8 cellular contexts compared by ENCODE assay signal in the genomic region with DNA sequence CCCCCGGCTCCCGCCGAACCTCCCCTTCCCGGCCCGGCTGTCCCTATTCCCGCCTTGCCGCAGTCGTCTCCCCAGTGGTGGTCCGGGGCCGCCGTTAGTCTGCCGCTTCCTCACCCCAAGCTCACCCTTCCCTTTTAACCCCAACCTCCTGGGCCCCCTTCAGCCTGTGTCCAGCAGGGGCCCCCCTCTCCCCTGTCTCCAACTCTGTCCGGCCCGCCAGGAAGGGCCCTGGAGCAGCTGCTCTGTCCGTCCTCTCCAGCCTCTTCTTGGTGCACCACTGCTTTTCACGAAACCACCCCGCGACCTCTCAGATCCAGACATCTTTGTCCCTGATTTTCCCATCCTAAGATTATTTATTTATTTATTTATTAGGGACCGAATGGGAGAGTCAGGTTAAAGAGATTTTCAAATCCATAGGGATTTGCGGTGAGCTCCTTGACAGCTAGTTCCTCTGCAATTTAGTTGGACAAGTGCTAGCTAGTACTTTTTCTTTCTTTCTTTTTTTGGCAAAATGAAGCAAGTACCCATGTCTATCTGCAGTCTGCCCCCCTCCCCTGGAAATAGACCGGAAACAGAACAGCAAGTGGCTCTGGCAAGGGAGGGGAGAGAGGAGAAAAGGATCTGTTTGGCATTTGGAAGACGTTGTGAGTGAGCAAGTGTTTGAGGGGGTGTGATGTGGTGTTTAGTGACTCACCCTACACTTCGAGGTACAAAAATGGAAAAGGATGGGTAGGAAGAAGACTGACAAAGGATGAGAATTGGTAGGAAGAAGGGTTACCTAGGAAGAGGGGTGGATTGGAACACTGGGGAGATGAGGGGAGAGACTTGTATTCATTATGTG. TPM values are rescaled to one million over a fixed set of nuclear protein-coding genes. Genes with fewer than 3 reads are reported as not detected.
DNase-seq lines count a peak whose midpoint lies in the region; ATAC-seq lines count a peak whose summit lies in the region.

No MANE protein-coding gene starts in this region.

- intact Hi-C loops in activated T-helper 2 cell treated with anti-CD3 and anti-CD28 coated beads, Interferon-gamma antibody, Interleukin-2, Interleukin-4, amounts not matched to agents 10 μg/mL and 5 μg/mL and 100 μg/mL, durations not matched to agents 14 hours and 24 hours and 36 hours (cut with micrococcal nuclease), result loop anchor here (1.0 kb wide), 1 partner anchor 126 kb away; a partner anchor contains a TSS

- H3K14ac ChIP-seq in neuronal stem cell (ENCODE audit: low read length), result no peak overlapping the region

- no peaks in the 10 kb centered on the region for H3K27me3 Mint-ChIP-seq in activated T-helper 2 cell treated with anti-CD3 and anti-CD28 coated beads, Interferon-gamma antibody, Interleukin-2, Interleukin-4, amounts not matched to agents 10 μg/mL and 5 μg/mL and 100 μg/mL, durations not matched to agents 14 hours and 24 hours and 36 hours (ENCODE audit: low read depth)

- peak; percentile 11 for ATAC-seq in GM18520 (IDR thresholded peaks at IDR 0.05; ENCODE audit: unreplicated experiment)
- ATAC-seq in HG03045 (IDR thresholded peaks at IDR 0.05; ENCODE audit: unreplicated experiment), result peak; percentile 47

- H2AFZ ChIP-seq in neuronal stem cell (ENCODE audit: low read length), result peak overlapping the region; percentile 99

- H2BK12ac ChIP-seq in neuronal stem cell (ENCODE audit: low read length), result no peak overlapping the region

- peaks cover 25% of the 10 kb centered on the region for H3K4me1 Mint-ChIP-seq in activated T-helper 2 cell treated with anti-CD3 and anti-CD28 coated beads, Interferon-gamma antibody, Interleukin-2, Interleukin-4, amounts not matched to agents 10 μg/mL and 5 μg/mL and 100 μg/mL, durations not matched to agents 14 hours and 24 hours and 36 hours (ENCODE audit: low read depth)

- no peak overlapping the region for H2BK5ac ChIP-seq in neuronal stem cell (ENCODE audit: low read length)

- H3K36me3 ChIP-seq in BLaER1, result peaks cover 18% of the 10 kb centered on the region
- peaks cover 4 to 53% of the 10 kb centered on the region in 2 donors for H3K36me3 ChIP-seq in neuronal stem cell (replicated peaks in 1 of 2; ENCODE audit: control insufficient read depth in 2 of 2, insufficient read depth in 2 of 2, low read length in 2 of 2)

- H3K4me1 ChIP-seq in BLaER1 (peaks cover 43% of the 10 kb centered on the region), neuronal stem cell (ENCODE audit: control insufficient read depth in 2 of 2, insufficient read depth in 1 of 2, low read depth in 1 of 2, low read length in 2 of 2) (peaks cover 2 to 3% of the 10 kb centered on the region in 2 donors)

- H3K18ac ChIP-seq in neuronal stem cell (ENCODE audit: low read length), result peak overlapping the region; percentile 91

- H2BK120ac ChIP-seq in neuronal stem cell (ENCODE audit: low read depth, low read length), result no peak overlapping the region

- no peak overlapping the region for H4K8ac ChIP-seq in neuronal stem cell (ENCODE audit: low read depth, low read length)

- H3K9me3 ChIP-seq in BLaER1 (no peaks in the 10 kb centered on the region), neuronal stem cell (replicated peaks in 1 of 2; ENCODE audit: control insufficient read depth in 2 of 2, insufficient read depth in 1 of 2, low read depth in 1 of 2, low read length in 2 of 2) (no peaks in the 10 kb centered on the region)

- peaks cover 3% of the 10 kb centered on the region for H3K79me1 ChIP-seq in neuronal stem cell (ENCODE audit: low read depth, low read length)

- H3K27me3 ChIP-seq in BLaER1 (no peaks in the 10 kb centered on the region), neuronal stem cell (ENCODE audit: control insufficient read depth in 3 of 3, insufficient read depth in 3 of 3, low read depth in 1 of 3, low read length in 3 of 3) (no peaks in the 10 kb centered on the region)

- H2AK5ac ChIP-seq in neuronal stem cell (ENCODE audit: low read depth, low read length), result no peak overlapping the region

- no peak overlapping the region for H3K23ac ChIP-seq in neuronal stem cell (ENCODE audit: low read depth, low read length, poor library complexity)

- no peaks in the 10 kb centered on the region for H3K9me3 Mint-ChIP-seq in activated T-helper 2 cell treated with anti-CD3 and anti-CD28 coated beads, Interferon-gamma antibody, Interleukin-2, Interleukin-4, amounts not matched to agents 10 μg/mL and 5 μg/mL and 100 μg/mL, durations not matched to agents 14 hours and 24 hours and 36 hours

- peak overlapping the region; percentile 98 for H3K27ac Mint-ChIP-seq in activated T-helper 2 cell treated with anti-CD3 and anti-CD28 coated beads, Interferon-gamma antibody, Interleukin-2, Interleukin-4, amounts not matched to agents 10 μg/mL and 5 μg/mL and 100 μg/mL, durations not matched to agents 14 hours and 24 hours and 36 hours

- no CpG with 5 or more reads among the region's 23 CpGs for WGBS in neuronal stem cell (ENCODE audit: extremely low coverage in 2 of 2, insufficient read length in 2 of 2, insufficient replicate concordance in 1 of 2), 2 donors

- H3K27ac ChIP-seq in BLaER1 (peak overlapping the region; percentile 82), neuronal stem cell (replicated peaks; ENCODE audit: low read length) (peak overlapping the region; percentile 78)

- no peak overlapping the region for H4K91ac ChIP-seq in neuronal stem cell (ENCODE audit: low read depth, low read length, poor library complexity)

- no peak overlapping the region for H2BK15ac ChIP-seq in neuronal stem cell (ENCODE audit: low read length)

- DNase-seq in NCI-H2171 treated with DMSO at 0.1 percent for 48 hours (lab: John Stamatoyannopoulos, UW) (peak; percentile 79), glomerular visceral epithelial cell (ENCODE audit: extremely low spot score) (peak; percentile 70), neuronal stem cell (ENCODE audit: low spot score) (peak; percentile 49), 8988T (no peak)
- no peak for DNase-seq in activated T-helper 2 cell treated with anti-CD3 and anti-CD28 coated beads, Interferon-gamma antibody, Interleukin-2, Interleukin-4, amounts not matched to agents 10 μg/mL and 5 μg/mL and 100 μg/mL, durations not matched to agents 14 hours and 24 hours and 36 hours (ENCODE audit: low spot score)

- peaks cover 36% of the 10 kb centered on the region for H4K20me1 ChIP-seq in BLaER1

- no peak overlapping the region for H3K4ac ChIP-seq in neuronal stem cell (ENCODE audit: low read length)

- peaks cover 36% of the 10 kb centered on the region for H3K36me3 Mint-ChIP-seq in activated T-helper 2 cell treated with anti-CD3 and anti-CD28 coated beads, Interferon-gamma antibody, Interleukin-2, Interleukin-4, amounts not matched to agents 10 μg/mL and 5 μg/mL and 100 μg/mL, durations not matched to agents 14 hours and 24 hours and 36 hours (ENCODE audit: low read depth)

- H3K4me3 Mint-ChIP-seq in activated T-helper 2 cell treated with anti-CD3 and anti-CD28 coated beads, Interferon-gamma antibody, Interleukin-2, Interleukin-4, amounts not matched to agents 10 μg/mL and 5 μg/mL and 100 μg/mL, durations not matched to agents 14 hours and 24 hours and 36 hours (ENCODE audit: low read depth), result peak overlapping the region; percentile 100

- H3K4me2 ChIP-seq in BLaER1 (peak overlapping the region; percentile 97), neuronal stem cell (ENCODE audit: insufficient read depth, low read length, poor library complexity, severe bottlenecking) (peak overlapping the region; percentile 90)

- H3K4me3 ChIP-seq in BLaER1 (peak overlapping the region; percentile 96), neuronal stem cell (ENCODE audit: low read length in 2 of 2) (peak overlapping the region; percentile 95 to 97)

- H3K9ac ChIP-seq in BLaER1, result peak overlapping the region; percentile 89
- H3K9ac ChIP-seq in neuronal stem cell (ENCODE audit: low read depth, low read length, poor library complexity), result peak overlapping the region; percentile 92

RNA-seq across cellular contexts. Expression of a gene that starts 0.6 kb away (rescaled TPM):
- total RNA-seq in activated T-helper 2 cell treated with anti-CD3 and anti-CD28 coated beads, Interferon-gamma antibody, Interleukin-2, Interleukin-4, amounts not matched to agents 10 μg/mL and 5 μg/mL and 100 μg/mL, durations not matched to agents 14 hours and 24 hours and 36 hours, result 30.9 and 32.9 TPM in 2 replicates
- 22.6 TPM for polyA plus RNA-seq in neuronal stem cell (2013, experiment 1 of 2)
- 22.2 TPM for polyA plus RNA-seq in neuronal stem cell (2013, experiment 2 of 2)

RNA-seq across cellular contexts. Expression of a gene that starts 0.8 kb away (rescaled TPM):
- 13.4 and 15.2 TPM in 2 replicates for total RNA-seq in activated T-helper 2 cell treated with anti-CD3 and anti-CD28 coated beads, Interferon-gamma antibody, Interleukin-2, Interleukin-4, amounts not matched to agents 10 μg/mL and 5 μg/mL and 100 μg/mL, durations not matched to agents 14 hours and 24 hours and 36 hours
- polyA plus RNA-seq in neuronal stem cell (2013, experiment 1 of 2), result 10.9 TPM
- 10.5 TPM for polyA plus RNA-seq in neuronal stem cell (2013, experiment 2 of 2)

RNA-seq across cellular contexts. Expression of a gene that starts 22.6 kb away (rescaled TPM):
- total RNA-seq in activated T-helper 2 cell treated with anti-CD3 and anti-CD28 coated beads, Interferon-gamma antibody, Interleukin-2, Interleukin-4, amounts not matched to agents 10 μg/mL and 5 μg/mL and 100 μg/mL, durations not matched to agents 14 hours and 24 hours and 36 hours, result 12.2 and 13.4 TPM in 2 replicates
- polyA plus RNA-seq in neuronal stem cell (2013, experiment 1 of 2), result 34.4 TPM
- 34.8 TPM for polyA plus RNA-seq in neuronal stem cell (2013, experiment 2 of 2)

RNA-seq across cellular contexts. Expression of a gene that starts 23.0 kb away (rescaled TPM):
- total RNA-seq in activated T-helper 2 cell treated with anti-CD3 and anti-CD28 coated beads, Interferon-gamma antibody, Interleukin-2, Interleukin-4, amounts not matched to agents 10 μg/mL and 5 μg/mL and 100 μg/mL, durations not matched to agents 14 hours and 24 hours and 36 hours, result 17.8 and 18.7 TPM in 2 replicates
- 18.5 TPM for polyA plus RNA-seq in neuronal stem cell (2013, experiment 1 of 2)
- polyA plus RNA-seq in neuronal stem cell (2013, experiment 2 of 2), result 17.9 TPM

Comparison
In these comparisons a context has a peak if more than half of its experiments do, and no peak if none do; other contexts are left out.
1. DNase-seq: peak in NCI-H2171 treated with DMSO at 0.1 percent for 48 hours (single experiment), glomerular visceral epithelial cell (single experiment) and neuronal stem cell (single experiment); none in activated T-helper 2 cell treated with anti-CD3 and anti-CD28 coated beads, Interferon-gamma antibody, Interleukin-2, Interleukin-4, amounts not matched to agents 10 μg/mL and 5 μg/mL and 100 μg/mL, durations not matched to agents 14 hours and 24 hours and 36 hours (single experiment) and 8988T (single experiment).